In genomic region chr18:22048221-22048620, GRCh38 we compare ENCODE assay signal across 22 cellular contexts.
"Had no signal": no experiment of that assay in that cellular context is flagged by ENCODE, and none has a peak within 500 bp of the region (broad histone marks: within the 10 kb centered on the region; RNA-seq: fewer than 3 reads in every experiment).

No MANE protein-coding gene starts in this region.

- FAIRE-seq: HTR-8/SVneo, K562 had no signal

- ATAC-seq: K562, Panc1, PC-3 had no signal

- H3K4me3 ChIP-seq: K562 had no signal

- DNase-seq: Kasumi-1, MM.1S, NCI-H1092 treated with DMSO at 0.1 percent for 48 hours, NCI-H1436, NCI-H1694 treated with DMSO at 0.1 percent for 48 hours, NCI-H1930, NCI-H2081, NCI-H2107, NCI-H2227 treated with DMSO at 0.1 percent for 48 hours, NCI-H524, NCI-H69, NCI-H774, PC-3, SHP77, SK-N-SH, SW 1271 had no signal

- H3K9me3 ChIP-seq: SK-N-SH had no signal

- H3K27ac ChIP-seq: HL-60, KMS-11, RWPE1 had no signal
